Comparison of ENCODE assay signal across 8 cellular contexts in the genomic region with DNA sequence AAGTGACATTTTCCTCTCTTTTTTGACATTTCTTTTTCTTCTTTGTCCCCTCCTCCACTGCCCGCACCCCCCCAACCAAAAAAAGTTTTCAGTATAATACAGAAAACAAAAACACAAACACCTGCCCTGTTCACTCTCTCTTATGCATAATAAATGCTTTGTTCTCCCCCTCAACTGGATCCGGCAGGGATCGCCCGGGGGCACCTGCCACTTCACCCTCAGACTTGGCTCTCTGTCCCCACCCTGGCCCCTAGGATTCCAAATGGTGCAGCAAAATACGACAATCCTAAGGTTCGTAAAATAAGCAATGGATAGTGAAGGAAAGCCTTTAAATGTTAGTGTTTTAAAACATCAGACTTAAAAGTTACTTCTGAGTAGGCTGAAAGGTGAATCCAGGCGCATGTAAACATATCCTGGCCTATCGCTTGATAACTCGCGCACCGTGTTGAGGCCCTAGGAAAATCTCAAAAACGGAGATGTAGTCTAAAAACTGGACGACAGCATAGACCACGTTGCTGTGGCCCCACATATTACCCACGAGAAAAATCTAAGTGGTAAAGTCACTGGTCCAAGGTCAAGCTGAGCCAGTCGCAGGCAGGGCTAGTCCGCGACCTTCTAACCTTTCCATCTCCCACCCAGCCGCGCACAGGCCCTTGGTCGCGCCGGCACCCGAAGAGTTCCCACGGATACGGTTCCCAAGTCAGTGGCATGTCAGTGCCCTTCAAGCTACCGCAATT.
DNase-seq lines count a peak whose midpoint lies in the region; ATAC-seq, FAIRE-seq and TF ChIP-seq lines count a peak whose summit lies in the region.

No MANE protein-coding gene starts in this region.

- intact Hi-C loops in posterior vena cava (cut with DNase I): no loop called here

- no peak for FAIRE-seq in GM12891 (lab: Jason Lieb, UNC)

- peak; percentile 36 for DNase-seq in Daoy (ENCODE audit: low read depth)
- DNase-seq in SK-N-MC (ENCODE audit: low read depth, low spot score): no peak
- peak in 1 of 2 donors; percentile 35 for DNase-seq in foreskin fibroblast
- peak; percentile 80 for DNase-seq in posterior vena cava (ENCODE audit: low spot score)
- DNase-seq in GM12891 (ENCODE audit: insufficient read length, low spot score): no peak
- DNase-seq in pons (ENCODE audit: low spot score): no peak

- TF ChIP-seq CTCF in foreskin fibroblast (IDR thresholded peaks at IDR 0.05; ENCODE audit: low read depth, low read length): no peak

- no peaks in the 10 kb centered on the region for H3K9me3 ChIP-seq in SK-N-MC (ENCODE audit: low read depth, low read length)

- no peak overlapping the region for H3K27ac ChIP-seq in SK-N-MC

- ATAC-seq in HG03520 (IDR thresholded peaks at IDR 0.05; ENCODE audit: unreplicated experiment) (no peak), HG03469 (IDR thresholded peaks at IDR 0.05; ENCODE audit: unreplicated experiment) (no peak)

- peak overlapping the region; percentile 82 for H3K4me3 ChIP-seq in SK-N-MC
- H3K4me3 ChIP-seq in foreskin fibroblast (ENCODE audit: low read depth in 1 of 2, low read length in 2 of 2): peak overlapping the region; percentile 81 to 95

- no peak for TF ChIP-seq POLR2A in GM12891 (IDR thresholded peaks at IDR 0.05; ENCODE audit: low read depth, low read length)

- H3K9ac ChIP-seq in SK-N-MC (ENCODE audit: insufficient read length): no peak overlapping the region

- no peaks in the 10 kb centered on the region for H3K36me3 ChIP-seq in SK-N-MC (ENCODE audit: insufficient read depth, low read length)

TF ChIP-seq in GM12891, 5 proteins besides CTCF, POLR2A, EP300 and RAD21:
- TF ChIP-seq PAX5 (IDR thresholded peaks at IDR 0.05; ENCODE audit: insufficient read depth, low read length, severe bottlenecking): no peak
- no peak for TF ChIP-seq POU2F2 (IDR thresholded peaks at IDR 0.05; ENCODE audit: low read depth, low read length)
- no peak for TF ChIP-seq SPI1 (IDR thresholded peaks at IDR 0.05; ENCODE audit: low read depth, low read length)
- no peak for TF ChIP-seq TAF1 (IDR thresholded peaks at IDR 0.05; ENCODE audit: low read depth, low read length)

Comparison
In these comparisons a context has a peak if more than half of its experiments do, and no peak if none do; other contexts are left out.
1. DNase-seq: peak in Daoy (single experiment) and posterior vena cava (single experiment); none in SK-N-MC (single experiment), GM12891 (single experiment) and pons (single experiment).